In genomic region chr12:62301080-62301798, GRCh38 we compare ENCODE assay signal across 26 cellular contexts. TPM values are rescaled to one million over a fixed set of nuclear protein-coding genes. Genes with fewer than 3 reads are reported as not detected.
DNase-seq lines count a peak whose midpoint lies in the region; ATAC-seq and TF ChIP-seq lines count a peak whose summit lies in the region.
"Had no signal": no experiment of that assay in that cellular context is flagged by ENCODE, and none has a peak within 500 bp of the region (broad histone marks: within the 10 kb centered on the region; RNA-seq: fewer than 3 reads in every experiment).

No MANE protein-coding gene starts in this region.

- intact Hi-C loops in psoas muscle (cut with DNase I) (no loop called here), left colon (cut with DNase I, micrococcal nuclease) (no loop called here)

- H3K9me3 ChIP-seq in OCI-LY3 (ENCODE audit: insufficient read depth, low read length) (peaks cover 4% of the 10 kb centered on the region; the same call in 1 of the 2 replicates), neutrophil (no peaks in the 10 kb centered on the region), psoas muscle (peaks cover 5% of the 10 kb centered on the region)

- H3K4me3 ChIP-seq in OCI-LY3 (ENCODE audit: low read length) (peak overlapping the region; percentile 20), neutrophil (ENCODE audit: low read depth in 1 of 2, low read length in 1 of 2) (no peak overlapping the region), psoas muscle (no peak overlapping the region)
- H3K4me3 ChIP-seq: GM23248, heart right ventricle, tibial nerve had no signal

- peaks cover 96% of the 10 kb centered on the region for H3K36me3 Mint-ChIP-seq in activated T-cell treated with anti-CD3 and anti-CD28 coated beads, Interleukin-2, amount 50 U/mL, for 24 hours (ENCODE audit: low read depth)
- peaks cover 88% of the 10 kb centered on the region for H3K36me3 Mint-ChIP-seq in activated naive CD8-positive, alpha-beta T cell treated with anti-CD3 and anti-CD28 coated beads for 36 hours

- 85 to 91% (median 85%) methylated on average over 6 of the region's 6 CpGs for WGBS in psoas muscle, 3 donors

- H3K9ac ChIP-seq in OCI-LY3 (ENCODE audit: low read length) = no peak overlapping the region
- H3K9ac ChIP-seq: GM23248 had no signal

- H3K79me2 ChIP-seq in OCI-LY3 (ENCODE audit: low read length) = peaks cover 37% of the 10 kb centered on the region

- H2AFZ ChIP-seq in OCI-LY3 (ENCODE audit: low read depth, low read length) = no peak overlapping the region
- H2AFZ ChIP-seq: GM23248 had no signal

- no peaks in the 10 kb centered on the region for H3K27me3 Mint-ChIP-seq in activated T-cell treated with anti-CD3 and anti-CD28 coated beads, Interleukin-2, amount 50 U/mL, for 24 hours
- H3K27me3 Mint-ChIP-seq in activated naive CD8-positive, alpha-beta T cell treated with anti-CD3 and anti-CD28 coated beads for 36 hours = no peaks in the 10 kb centered on the region

- no peak overlapping the region for H3K4me3 Mint-ChIP-seq in activated T-cell treated with anti-CD3 and anti-CD28 coated beads, Interleukin-2, amount 50 U/mL, for 24 hours
- no peak overlapping the region for H3K4me3 Mint-ChIP-seq in activated naive CD8-positive, alpha-beta T cell treated with anti-CD3 and anti-CD28 coated beads for 36 hours

- no peak for TF ChIP-seq CTCF in OCI-LY3 (IDR thresholded peaks at IDR 0.05; ENCODE audit: low read depth, low read length)
- TF ChIP-seq CTCF in neutrophil (IDR thresholded peaks at IDR 0.05) = no peak
- TF ChIP-seq CTCF in psoas muscle (IDR thresholded peaks at IDR 0.05) = no peak

- peaks cover 62% of the 10 kb centered on the region for H3K4me1 Mint-ChIP-seq in activated T-cell treated with anti-CD3 and anti-CD28 coated beads, Interleukin-2, amount 50 U/mL, for 24 hours (ENCODE audit: low read depth)
- H3K4me1 Mint-ChIP-seq in activated naive CD8-positive, alpha-beta T cell treated with anti-CD3 and anti-CD28 coated beads for 36 hours = peaks cover 39% of the 10 kb centered on the region

- peaks cover 23% of the 10 kb centered on the region for H3K4me1 ChIP-seq in OCI-LY3 (ENCODE audit: low read length)
- peaks cover 22 to 27% of the 10 kb centered on the region in 2 experiments for H3K4me1 ChIP-seq in neutrophil (ENCODE audit: control insufficient read depth in 1 of 2, insufficient read depth in 1 of 2, low read depth in 1 of 2, low read length in 1 of 2)
- H3K4me1 ChIP-seq in psoas muscle = peaks cover 9% of the 10 kb centered on the region

- H3K27me3 ChIP-seq in OCI-LY3 (ENCODE audit: low read depth, low read length) (no peaks in the 10 kb centered on the region), neutrophil (no peaks in the 10 kb centered on the region), psoas muscle (ENCODE audit: insufficient read depth in 3 of 3, low read length in 2 of 3) (no peaks in the 10 kb centered on the region)
- H3K27me3 ChIP-seq: heart right ventricle, tibial nerve had no signal

- H3K27ac Mint-ChIP-seq in activated T-cell treated with anti-CD3 and anti-CD28 coated beads, Interleukin-2, amount 50 U/mL, for 24 hours = peak overlapping the region; percentile 9
- no peak overlapping the region for H3K27ac Mint-ChIP-seq in activated naive CD8-positive, alpha-beta T cell treated with anti-CD3 and anti-CD28 coated beads for 36 hours

- peaks cover 9% of the 10 kb centered on the region for H3K9me3 Mint-ChIP-seq in activated T-cell treated with anti-CD3 and anti-CD28 coated beads, Interleukin-2, amount 50 U/mL, for 24 hours
- peaks cover 5% of the 10 kb centered on the region for H3K9me3 Mint-ChIP-seq in activated naive CD8-positive, alpha-beta T cell treated with anti-CD3 and anti-CD28 coated beads for 36 hours

- peak overlapping the region; percentile 34 for H3K27ac ChIP-seq in OCI-LY3 (ENCODE audit: low read length)
- H3K27ac ChIP-seq in neutrophil = peak overlapping the region; percentile 2
- no peak overlapping the region for H3K27ac ChIP-seq in psoas muscle
- H3K27ac ChIP-seq: C4-2B, GM23248, heart right ventricle, tibial nerve had no signal

- no peak for DNase-seq in activated T-cell treated with anti-CD3 and anti-CD28 coated beads, Interleukin-2, amount 50 U/mL, for 24 hours
- DNase-seq in activated T-cell treated with anti-CD3 and anti-CD28 coated beads for 4 hours (no peak), psoas muscle (no peak), left colon (no peak)
- DNase-seq in activated naive CD8-positive, alpha-beta T cell treated with anti-CD3 and anti-CD28 coated beads for 36 hours = no peak
- DNase-seq: activated CD8-positive, alpha-beta memory T cell treated with anti-CD3 and anti-CD28 coated beads, Interleukin-2, amount 50 U/mL, for 48 hours; activated naive CD4-positive, alpha-beta T cell; amniotic stem cell; DMS153; GDM1; GM23248; heart right ventricle; left ventricle myocardium superior; NCI-H1417 treated with DMSO at 0.1 percent for 48 hours; NCI-H2107; NCI-H510A; NK-92 treated with Interleukin-12 subunit alpha and Interleukin-12 subunit beta, amount 100 ng/mL, for 24 hours; posterior cingulate gyrus; stimulated activated naive CD4-positive, alpha-beta T cell treated with Interleukin-2 at 50 U/mL for 16 hours; T-helper 9 cell had no signal

- peaks cover 29% of the 10 kb centered on the region for H4K20me1 ChIP-seq in OCI-LY3 (ENCODE audit: insufficient read depth, low read length)

- H3K36me3 ChIP-seq in OCI-LY3 (replicated peaks; ENCODE audit: low read depth, low read length) (peaks cover 56% of the 10 kb centered on the region), neutrophil (peaks cover 53% of the 10 kb centered on the region), psoas muscle (ENCODE audit: insufficient read depth in 1 of 2, low read depth in 1 of 2) (peaks cover 4 to 40% of the 10 kb centered on the region in 2 donors)

- H3K4me2 ChIP-seq in OCI-LY3 (ENCODE audit: low read length) = peak overlapping the region; percentile 56

- peak; percentile 48 for ATAC-seq in GM21423 (IDR thresholded peaks at IDR 0.05; ENCODE audit: unreplicated experiment)
- ATAC-seq in psoas muscle = no peak
- no peak for ATAC-seq in left colon
- ATAC-seq: heart right ventricle, left ventricle myocardium superior, SK-N-SH treated with all-trans-retinoic acid at 6 μM for 48 hours had no signal

RNA-seq across cellular contexts. Expression of gene USP15, which starts 41.0 kb away (rescaled TPM):
- total RNA-seq in activated naive CD8-positive, alpha-beta T cell treated with anti-CD3 and anti-CD28 coated beads for 36 hours = 100 to 1,000 TPM; 118 to 137 TPM
- 10 to 100 TPM; 41.4 to 65.6 (median 50.9) TPM for total RNA-seq in psoas muscle
- 10 to 100 TPM; 27.6 to 49.2 (median 28.9) TPM for polyA plus RNA-seq in psoas muscle
- total RNA-seq in left colon = 10 to 100 TPM; 55.3 to 61.2 TPM
